Comparison of ENCODE assay signal across 17 cellular contexts in the genomic region with DNA sequence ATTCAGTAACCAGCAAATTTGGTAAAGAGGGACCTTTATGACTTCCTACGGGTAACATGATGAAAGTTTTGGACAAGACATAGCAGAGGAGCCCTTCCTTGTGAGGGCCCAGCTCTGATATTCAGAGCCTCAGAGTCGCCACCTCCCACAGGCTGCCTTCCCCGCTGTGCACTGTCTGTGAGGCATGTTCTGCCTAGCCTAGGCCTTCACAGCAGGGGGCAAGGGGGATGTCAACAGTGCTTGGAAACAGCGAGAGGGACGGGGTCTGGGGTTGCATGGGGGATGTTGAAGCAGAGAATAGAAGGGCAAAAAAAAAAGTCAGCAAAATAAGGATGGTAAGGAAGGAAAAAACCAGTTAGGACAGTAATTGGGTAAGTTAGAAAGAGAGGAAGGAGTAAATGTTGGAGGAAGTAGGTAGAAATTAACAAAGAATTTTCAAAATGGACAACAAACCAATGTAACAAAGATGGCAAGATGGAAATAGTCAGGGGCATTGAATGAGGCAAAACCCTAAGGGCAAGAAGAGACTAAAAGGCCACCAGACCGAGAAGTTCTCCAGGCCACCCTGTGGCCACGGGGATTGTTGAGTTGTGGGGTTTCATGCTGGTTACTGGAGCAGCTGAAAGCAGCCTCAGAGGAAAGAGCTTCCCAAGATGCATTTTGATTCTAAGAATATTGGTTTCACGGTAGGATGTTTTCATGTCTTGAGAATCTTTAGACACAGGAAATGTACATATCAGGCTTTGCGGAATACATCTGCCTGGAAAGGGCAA.
A peak's percentile ranks its signal among the peaks of the same experiment; 100 is the strongest.
DNase-seq lines count a peak whose midpoint lies in the region; ATAC-seq, FAIRE-seq and TF ChIP-seq lines count a peak whose summit lies in the region.
"Had no signal": no experiment of that assay in that cellular context is flagged by ENCODE, and none has a peak within 500 bp of the region (broad histone marks: within the 10 kb centered on the region; RNA-seq: fewer than 3 reads in every experiment).

No MANE protein-coding gene starts in this region.

- H3K79me1 ChIP-seq in H1 (ENCODE audit: low read depth, low read length): no peaks in the 10 kb centered on the region

- H3K9me3 ChIP-seq in H1 (ENCODE audit: insufficient read depth in 2 of 2, low read depth in 1 of 2, low read length in 1 of 2) (no peaks in the 10 kb centered on the region), neutrophil (no peaks in the 10 kb centered on the region)
- H3K9me3 ChIP-seq: MG63 had no signal

- H4K91ac ChIP-seq in H1 (replicated peaks; ENCODE audit: insufficient read length, low read length): no peak overlapping the region

- no peak overlapping the region for H2BK20ac ChIP-seq in H1 (ENCODE audit: low read length)

- H3K27ac ChIP-seq in H1 (ENCODE audit: low read depth, low read length) (no peak overlapping the region), neutrophil (peak overlapping the region; percentile 91)

- peak overlapping the region; percentile 17; the same call in 1 of the 2 replicates for H2BK5ac ChIP-seq in H1 (ENCODE audit: low read depth, low read length)

- no peak for TF ChIP-seq EP300 in H1 (IDR thresholded peaks at IDR 0.05; ENCODE audit: borderline replicate concordance in 1 of 2, low read depth in 2 of 2, low read length in 2 of 2)

- H3K4me1 ChIP-seq in H1 (replicated peaks in 1 of 4; ENCODE audit: control insufficient read depth in 3 of 4, insufficient read depth in 4 of 4, low read length in 3 of 4): peaks cover 9 to 25% (median 20%) of the 10 kb centered on the region in 4 experiments
- peaks cover 76 to 77% of the 10 kb centered on the region in 2 experiments for H3K4me1 ChIP-seq in neutrophil (ENCODE audit: control insufficient read depth in 1 of 2, insufficient read depth in 1 of 2, low read depth in 1 of 2, low read length in 1 of 2)

- H3K27me3 ChIP-seq in H7 (ENCODE audit: control insufficient read depth, insufficient read depth, low read length) (peaks cover 2% of the 10 kb centered on the region; the same call in 1 of the 2 replicates), H1 (replicated peaks in 1 of 4; ENCODE audit: control insufficient read depth in 3 of 4, extremely low read depth in 1 of 4, insufficient read depth in 3 of 4, low read length in 3 of 4) (peaks cover 0 to 11% (median 2%) of the 10 kb centered on the region in 4 experiments; a peak in 2 of 7 replicates), neutrophil (no peaks in the 10 kb centered on the region)
- H3K27me3 ChIP-seq: MG63 had no signal

- H2BK12ac ChIP-seq in H1 (ENCODE audit: low read depth, low read length): peak overlapping the region; percentile 40; the same call in 1 of the 2 replicates

- TF ChIP-seq CTCF in NB4 (IDR thresholded peaks at IDR 0.05; ENCODE audit: low read depth, low read length) (no peak), H1 (IDR thresholded peaks at IDR 0.05; ENCODE audit: control extremely low read depth in 1 of 3, insufficient read depth in 1 of 3, low read depth in 1 of 3, low read length in 3 of 3) (no peak), neutrophil (IDR thresholded peaks at IDR 0.05) (no peak)

- no peak overlapping the region for H3K4ac ChIP-seq in H1 (replicated peaks; ENCODE audit: insufficient read length, low read depth, low read length)

- POLR2A ChIA-PET in H1 (lab: Charles Lee; ENCODE audit: partially characterized antibody): interaction anchor here (0.8 kb wide), 1 partner anchor 240 kb away, joined by 3 read pairs; no protein-coding TSS in a partner anchor

- no peak for FAIRE-seq in H1 (lab: Jason Lieb, UNC)

- peak; percentile 41 for DNase-seq in H7
- DNase-seq in NB4 (ENCODE audit: low read depth): peak; percentile 65
- DNase-seq in H1 (ENCODE audit: low read depth in 1 of 2, low spot score in 2 of 2): no peak
- no peak for DNase-seq in stimulated activated CD4-positive, alpha-beta T cell treated with anti-CD3 and anti-CD28 coated beads, Interleukin-2, amount 100 ng/mL, for 24 hours
- DNase-seq: CD4-positive, CD25-positive, alpha-beta regulatory T cell; EL; Karpas-422; MG63; NCI-H1105 treated with DMSO at 0.1 percent for 48 hours; NCI-H187 treated with DMSO at 0.1 percent for 48 hours; NCI-H446; NK-92 treated with Interleukin-12 subunit alpha and Interleukin-12 subunit beta, amount 100 ng/mL, for 24 hours; OCI-M1; SHP77 treated with DMSO at 0.1 percent for 48 hours had no signal

- no peaks in the 10 kb centered on the region for H3K79me2 ChIP-seq in H1 (ENCODE audit: control insufficient read depth in 1 of 2, insufficient read depth in 2 of 2, low read length in 2 of 2)

- H3K36me3 ChIP-seq in H7 (replicated peaks; ENCODE audit: control insufficient read depth, insufficient read depth, low read length) (no peaks in the 10 kb centered on the region), H1 (ENCODE audit: control insufficient read depth in 2 of 4, insufficient read depth in 4 of 4, low read length in 3 of 4) (no peaks in the 10 kb centered on the region), neutrophil (no peaks in the 10 kb centered on the region)
- H3K36me3 ChIP-seq: MG63 had no signal

- peak overlapping the region; percentile 32; the same call in 1 of the 2 replicates for H2BK15ac ChIP-seq in H1 (ENCODE audit: low read length)

- H3K4me2 ChIP-seq in H1 (ENCODE audit: insufficient read depth in 1 of 2, low read depth in 2 of 2, low read length in 2 of 2): no peak overlapping the region; a peak in 1 of 4 replicates

- no peak overlapping the region for H3K23ac ChIP-seq in H1 (ENCODE audit: insufficient read length)

- TF ChIP-seq POLR2A in NB4 (IDR thresholded peaks at IDR 0.05; ENCODE audit: extremely low read depth, insufficient read length) (no peak), H1 (IDR thresholded peaks at IDR 0.05; ENCODE audit: control extremely low read depth in 1 of 2, low read depth in 2 of 2, low read length in 2 of 2) (no peak)

- CTCF ChIA-PET in H1 (lab: Charles Lee; ENCODE audit: partially characterized antibody): interaction anchor here (0.6 to 2.4 kb wide), 13 partner anchors 10 to 1125 kb away, joined by 3 to 11 read pairs (median 4); no protein-coding TSS in a partner anchor

- no peak overlapping the region for H3K14ac ChIP-seq in H1 (ENCODE audit: insufficient read length)

- WGBS in H1 (ENCODE audit: extremely low coverage in 1 of 2, insufficient coverage in 1 of 2, insufficient read length in 1 of 2, insufficient replicate concordance in 2 of 2, low coverage in 1 of 2, low lambda C conversion rate in 2 of 2, missing lambda C conversion rate in 1 of 2), 2 experiments: 72% methylated on average over 9 of the region's 9 CpGs; no CpG with 5 or more reads in 1 of the 2 experiments

- no peaks in the 10 kb centered on the region for H4K20me1 ChIP-seq in H1 (replicated peaks in 1 of 2; ENCODE audit: control insufficient read depth in 1 of 2, insufficient read depth in 2 of 2, low read length in 2 of 2)

- no peak overlapping the region for H2AFZ ChIP-seq in H1 (ENCODE audit: low read length)

- TF ChIP-seq RAD21 in H1 (IDR thresholded peaks at IDR 0.05 in 1 of 2, conservative IDR thresholded peaks at IDR 0.05 in 1 of 2; ENCODE audit: low read depth in 2 of 2, low read length in 2 of 2): no peak

- H4K5ac ChIP-seq in H1 (ENCODE audit: insufficient read length, low read depth, low read length): no peak overlapping the region

- H3K56ac ChIP-seq in H1 (replicated peaks; ENCODE audit: insufficient read length, low read depth, low read length): no peak overlapping the region

- ATAC-seq in GM19395 (IDR thresholded peaks at IDR 0.05; ENCODE audit: unreplicated experiment): no peak
- no peak for ATAC-seq in GM21447 (IDR thresholded peaks at IDR 0.05; ENCODE audit: unreplicated experiment)

- H3K9ac ChIP-seq in H1 (replicated peaks in 1 of 4; ENCODE audit: extremely low read depth in 1 of 4, low read depth in 3 of 4, low read length in 3 of 4): no peak overlapping the region

- H3K23me2 ChIP-seq in H1 (ENCODE audit: low read depth, low read length): no peaks in the 10 kb centered on the region; the same call in 1 of the 2 replicates

- H2BK120ac ChIP-seq in H1 (replicated peaks; ENCODE audit: low read depth, low read length): no peak overlapping the region

- no peak overlapping the region for H4K8ac ChIP-seq in H1 (ENCODE audit: extremely low read depth, insufficient read depth, low read length)

- H2AK5ac ChIP-seq in H1 (ENCODE audit: low read depth, low read length): no peak overlapping the region

- no peak overlapping the region for H3K4me3 ChIP-seq in H7 (ENCODE audit: insufficient read depth, low read depth, low read length)
- H3K4me3 ChIP-seq in NB4 (ENCODE audit: low read depth, low read length): no peak overlapping the region
- H3K4me3 ChIP-seq in H1 (ENCODE audit: extremely low read depth in 1 of 4, insufficient read depth in 2 of 4, low read depth in 3 of 4, low read length in 4 of 4): no peak overlapping the region
- no peak overlapping the region for H3K4me3 ChIP-seq in neutrophil (ENCODE audit: low read depth in 1 of 2, low read length in 1 of 2)
- H3K4me3 ChIP-seq: MG63 had no signal

- no peak overlapping the region for H3K18ac ChIP-seq in H1 (ENCODE audit: extremely low read depth, low read length)

TF ChIP-seq in H1, 55 proteins besides CTCF, POLR2A, EP300 and RAD21 (continues in another document):
- TF ChIP-seq TEAD4 (IDR thresholded peaks at IDR 0.05; ENCODE audit: low read depth, low read length): no peak
- TF ChIP-seq, protein P1, sequence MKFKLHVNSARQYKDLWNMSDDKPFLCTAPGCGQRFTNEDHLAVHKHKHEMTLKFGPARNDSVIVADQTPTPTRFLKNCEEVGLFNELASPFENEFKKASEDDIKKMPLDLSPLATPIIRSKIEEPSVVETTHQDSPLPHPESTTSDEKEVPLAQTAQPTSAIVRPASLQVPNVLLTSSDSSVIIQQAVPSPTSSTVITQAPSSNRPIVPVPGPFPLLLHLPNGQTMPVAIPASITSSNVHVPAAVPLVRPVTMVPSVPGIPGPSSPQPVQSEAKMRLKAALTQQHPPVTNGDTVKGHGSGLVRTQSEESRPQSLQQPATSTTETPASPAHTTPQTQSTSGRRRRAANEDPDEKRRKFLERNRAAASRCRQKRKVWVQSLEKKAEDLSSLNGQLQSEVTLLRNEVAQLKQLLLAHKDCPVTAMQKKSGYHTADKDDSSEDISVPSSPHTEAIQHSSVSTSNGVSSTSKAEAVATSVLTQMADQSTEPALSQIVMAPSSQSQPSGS (IDR thresholded peaks at IDR 0.05; ENCODE audit: low read length): no peak
- TF ChIP-seq KDM4A (IDR thresholded peaks at IDR 0.05; ENCODE audit: low read depth, low read length, severe bottlenecking): no peak
- TF ChIP-seq SIRT6 (IDR thresholded peaks at IDR 0.05; ENCODE audit: low read length): no peak
- no peak for TF ChIP-seq KDM5A (IDR thresholded peaks at IDR 0.05; ENCODE audit: low read length)
- TF ChIP-seq EZH2 (IDR thresholded peaks at IDR 0.05; ENCODE audit: low read depth, low read length, severe bottlenecking): no peak
- no peak for TF ChIP-seq GABPA (IDR thresholded peaks at IDR 0.05; ENCODE audit: borderline replicate concordance, insufficient read depth, low read length)
- no peak for TF ChIP-seq ATF3 (IDR thresholded peaks at IDR 0.05; ENCODE audit: insufficient read depth, low read depth, low read length)

Comparison
In these comparisons a context has a peak if more than half of its experiments do, and no peak if none do; other contexts are left out.
1. DNase-seq: peak in H7 (single experiment) and NB4 (single experiment); none in H1 (0 of 2) and stimulated activated CD4-positive, alpha-beta T cell treated with anti-CD3 and anti-CD28 coated beads, Interleukin-2, amount 100 ng/mL, for 24 hours (0 of 2).